ENCODE assay signal across 19 cellular contexts in genomic region chr2:23468384-23469141, GRCh38.
"Had no signal": no experiment of that assay in that cellular context is flagged by ENCODE, and none has a peak within 500 bp of the region (broad histone marks: within the 10 kb centered on the region; RNA-seq: fewer than 3 reads in every experiment).

No MANE protein-coding gene starts in this region.

- ATAC-seq: effector memory CD8-positive, alpha-beta T cell; gastrocnemius medialis; naive thymus-derived CD8-positive, alpha-beta T cell; pancreas; stimulated activated memory B cell treated with anti-CD40 and anti-IgM and Interleukin-4, amounts not matched to agents 10 μg/mL and 1 μg/mL and 100 μg/mL, for 72 hours had no signal

- DNase-seq: effector memory CD8-positive, alpha-beta T cell; gastrocnemius medialis; heart right ventricle; hypothalamus; kidney glomerular epithelial cell; mesendoderm; naive thymus-derived CD8-positive, alpha-beta T cell; occipital lobe; pancreas; stimulated activated CD4-positive, alpha-beta T cell treated with anti-CD3 and anti-CD28 coated beads, Interleukin-15, amount 100 ng/mL, for 24 hours; stimulated activated CD4-positive, alpha-beta T cell treated with anti-CD3 and anti-CD28 coated beads, Interleukin-1b, Interleukin-23, amount 100 ng/mL, for 48 hours; stimulated activated CD4-positive, alpha-beta T cell treated with anti-CD3 and anti-CD28 coated beads, Interleukin-4, amount 100 ng/mL, for 24 hours; testis; trophoblast cell had no signal

- H3K9me3 ChIP-seq: esophagus muscularis mucosa, gastrocnemius medialis, heart right ventricle, pancreas, right atrium auricular region, testis had no signal

- H3K4me3 Mint-ChIP-seq: effector memory CD8-positive, alpha-beta T cell; naive thymus-derived CD8-positive, alpha-beta T cell; stimulated activated memory B cell treated with anti-CD40 and anti-IgM and Interleukin-4, amounts not matched to agents 10 μg/mL and 1 μg/mL and 100 μg/mL, for 72 hours; stimulated activated naive CD8-positive, alpha-beta T cell treated with anti-CD3 and anti-CD28 coated beads, Interleukin-15, Interleukin-2, amounts not matched to agents 100 ng/mL and 50 ng/mL, for 24 hours had no signal

- H3K27ac Mint-ChIP-seq: effector memory CD8-positive, alpha-beta T cell; naive thymus-derived CD8-positive, alpha-beta T cell; stimulated activated memory B cell treated with anti-CD40 and anti-IgM and Interleukin-4, amounts not matched to agents 10 μg/mL and 1 μg/mL and 100 μg/mL, for 72 hours; stimulated activated naive CD8-positive, alpha-beta T cell treated with anti-CD3 and anti-CD28 coated beads, Interleukin-15, Interleukin-2, amounts not matched to agents 100 ng/mL and 50 ng/mL, for 24 hours had no signal

- H3K27me3 ChIP-seq: esophagus muscularis mucosa, gastrocnemius medialis, right atrium auricular region, testis had no signal

- H3K36me3 Mint-ChIP-seq: stimulated activated memory B cell treated with anti-CD40 and anti-IgM and Interleukin-4, amounts not matched to agents 10 μg/mL and 1 μg/mL and 100 μg/mL, for 72 hours had no signal

- H3K4me1 ChIP-seq: gastrocnemius medialis, heart right ventricle, pancreas, right atrium auricular region, testis had no signal

- H3K9me3 Mint-ChIP-seq: effector memory CD8-positive, alpha-beta T cell; naive thymus-derived CD8-positive, alpha-beta T cell; stimulated activated memory B cell treated with anti-CD40 and anti-IgM and Interleukin-4, amounts not matched to agents 10 μg/mL and 1 μg/mL and 100 μg/mL, for 72 hours; stimulated activated naive CD8-positive, alpha-beta T cell treated with anti-CD3 and anti-CD28 coated beads, Interleukin-15, Interleukin-2, amounts not matched to agents 100 ng/mL and 50 ng/mL, for 24 hours had no signal

- H3K4me1 Mint-ChIP-seq: naive thymus-derived CD8-positive, alpha-beta T cell had no signal

- H3K36me3 ChIP-seq: esophagus muscularis mucosa, gastrocnemius medialis, heart right ventricle, pancreas, right atrium auricular region had no signal

- H3K27ac ChIP-seq: epithelial cell of prostate, gastrocnemius medialis, heart right ventricle, pancreas, right atrium auricular region, testis had no signal

- H3K4me3 ChIP-seq: esophagus muscularis mucosa, gastrocnemius medialis, heart right ventricle, pancreas, right atrium auricular region, testis had no signal
